2 cellular contexts compared by ENCODE assay signal in genomic region chr6:125791151-125791819, GRCh38.
TF ChIP-seq lines count a peak whose summit lies in the region.

No MANE protein-coding gene starts in this region.

TF ChIP-seq in SK-N-SH, 30 proteins besides CTCF, POLR2A, EP300 and RAD21:
- TF ChIP-seq YY1 (IDR thresholded peaks at IDR 0.05; ENCODE audit: low read depth) (peak; percentile 65; the same call in 1 of the 2 replicates), SMC3 (IDR thresholded peaks at IDR 0.05; ENCODE audit: low read depth, low read length) (peak; percentile 43), MXI1 (IDR thresholded peaks at IDR 0.05; ENCODE audit: low read depth, low read length) (peak; percentile 14; the same call in 1 of the 2 replicates), MAX (IDR thresholded peaks at IDR 0.05; ENCODE audit: low read depth) (0 out of 2 replicates have a peak, but pooled peaks have one; percentile 3), TAF1 (IDR thresholded peaks at IDR 0.05; ENCODE audit: borderline replicate concordance, low read depth, low read length) (no peak)

TF ChIP-seq in K562, 482 proteins besides CTCF, POLR2A, EP300 and RAD21:
- peak; percentile 63; the same call in 1 of the 2 replicates for TF ChIP-seq ZBTB7A (IDR thresholded peaks at IDR 0.05; ENCODE audit: borderline replicate concordance, control insufficient read depth, low read depth, low read length)
- TF ChIP-seq NR2C2 (CRISPR knock-in tag; IDR thresholded peaks at IDR 0.05): 0 out of 2 replicates have a peak, but pooled peaks have one; percentile 37
- no peak for TF ChIP-seq NR2C2 (tag; IDR thresholded peaks at IDR 0.05)
- TF ChIP-seq ZNF407 (IDR thresholded peaks at IDR 0.05; ENCODE audit: low read depth): 0 out of 2 replicates have a peak, but pooled peaks have one; percentile 4
- TF ChIP-seq SP1 (CRISPR knock-in tag; IDR thresholded peaks at IDR 0.05): peak; percentile 64
- peak; percentile 4 for TF ChIP-seq KDM5B (IDR thresholded peaks at IDR 0.05; ENCODE audit: insufficient replicate concordance, low read depth, low read length)
- TF ChIP-seq HDAC1 (IDR thresholded peaks at IDR 0.05): 0 out of 4 replicates have a peak, but pooled peaks of 1 of the 2 experiments have one; percentile 5
- no peak for TF ChIP-seq ELK1 (CRISPR knock-in tag; IDR thresholded peaks at IDR 0.05)
- no peak for TF ChIP-seq HIVEP1 (CRISPR knock-in tag; IDR thresholded peaks at IDR 0.05)
- TF ChIP-seq KAT2B (IDR thresholded peaks at IDR 0.05; ENCODE audit: low read depth, low read length): no peak
- 0 out of 2 replicates have a peak, but pooled peaks have one; percentile 8 for TF ChIP-seq VEZF1 (CRISPR knock-in tag; IDR thresholded peaks at IDR 0.05)
- TF ChIP-seq TAL1 (IDR thresholded peaks at IDR 0.05): no peak
- TF ChIP-seq RCOR1 (IDR thresholded peaks at IDR 0.05; ENCODE audit: borderline replicate concordance in 1 of 2, low read depth in 2 of 2, low read length in 2 of 2): peak in 1 of 2 experiments; percentile 37; a peak in 1 of 4 replicates
- TF ChIP-seq EGR1 (conservative IDR thresholded peaks at IDR 0.05): peak; percentile 50
- peak in 1 of 2 experiments; percentile 17; a peak in 1 of 4 replicates for TF ChIP-seq KDM1A (IDR thresholded peaks at IDR 0.05)
- TF ChIP-seq DIDO1 (tag; IDR thresholded peaks at IDR 0.05; ENCODE audit: low read depth): no peak
- peak in 1 of 2 experiments; percentile 11 for TF ChIP-seq AFF1 (IDR thresholded peaks at IDR 0.05; ENCODE audit: low read depth in 1 of 2, partially characterized antibody in 2 of 2)
- peak in 1 of 2 experiments; percentile 64; a peak in 1 of 4 replicates for TF ChIP-seq MAZ (CRISPR knock-in tag; conservative IDR thresholded peaks at IDR 0.05 in 1 of 2, IDR thresholded peaks at IDR 0.05 in 1 of 2)
- TF ChIP-seq CTCFL (IDR thresholded peaks at IDR 0.05; ENCODE audit: borderline replicate concordance, insufficient read depth, low read depth, low read length, poor library complexity, severe bottlenecking): peak; percentile 24
